1 cellular context compared by ENCODE assay signal in genomic region chr6:158339197-158339596, GRCh38.
TF ChIP-seq lines count a peak whose summit lies in the region.
"Not testable (repeated sequence)": the region's sequence is repeated elsewhere in the genome, so short reads cannot be mapped to it uniquely, and the experiment has no call there.

No MANE protein-coding gene starts in this region.

TF ChIP-seq in HepG2, 621 proteins besides CTCF, POLR2A, EP300 and RAD21 (continued from another document):
- peak; percentile 69; the same call in 1 of the 2 replicates for TF ChIP-seq ZNF280D (CRISPR knock-in tag; IDR thresholded peaks at IDR 0.05)
- TF ChIP-seq PAXIP1 (CRISPR knock-in tag; conservative IDR thresholded peaks at IDR 0.05), result peak; percentile 72
- peak; percentile 74; the same call in 1 of the 2 replicates for TF ChIP-seq HOXA3 (CRISPR knock-in tag; IDR thresholded peaks at IDR 0.05)
- peak; percentile 31; the same call in 1 of the 2 replicates for TF ChIP-seq ZNF740 (CRISPR knock-in tag; IDR thresholded peaks at IDR 0.05)
- TF ChIP-seq ZBTB25 (CRISPR knock-in tag; IDR thresholded peaks at IDR 0.05), result 0 out of 2 replicates have a peak, but pooled peaks have one; percentile 29
- peak; percentile 77; the same call in 1 of the 2 replicates for TF ChIP-seq RXRB (CRISPR knock-in tag; IDR thresholded peaks at IDR 0.05; ENCODE audit: borderline replicate concordance)
- peak; percentile 57 for TF ChIP-seq HDAC1 (CRISPR knock-in tag; IDR thresholded peaks at IDR 0.05)
- TF ChIP-seq JUN (CRISPR knock-in tag; IDR thresholded peaks at IDR 0.05), result 0 out of 2 replicates have a peak, but pooled peaks have one; percentile 29
- 0 out of 2 replicates have a peak, but pooled peaks have one; percentile 40 for TF ChIP-seq ZNF430 (CRISPR knock-in tag; IDR thresholded peaks at IDR 0.05)
- TF ChIP-seq SOX5 (CRISPR knock-in tag; IDR thresholded peaks at IDR 0.05; ENCODE audit: borderline replicate concordance), result peak; percentile 47; the same call in 1 of the 2 replicates
- TF ChIP-seq MED1 (CRISPR knock-in tag; IDR thresholded peaks at IDR 0.05), result peak; percentile 61
- TF ChIP-seq ZMYM3 (CRISPR knock-in tag; IDR thresholded peaks at IDR 0.05), result peak; percentile 53; the same call in 1 of the 2 replicates
- 0 out of 2 replicates have a peak, but pooled peaks have one; percentile 49 for TF ChIP-seq ERF (CRISPR knock-in tag; IDR thresholded peaks at IDR 0.05)
- TF ChIP-seq FOXP1, SOX6 (IDR thresholded peaks at IDR 0.05): not testable (repeated sequence)
- peak; percentile 40; the same call in 1 of the 2 replicates for TF ChIP-seq FOXP1 (CRISPR knock-in tag; IDR thresholded peaks at IDR 0.05)
- peak; percentile 11; the same call in 1 of the 2 replicates for TF ChIP-seq MIER2 (CRISPR knock-in tag; IDR thresholded peaks at IDR 0.05)
- TF ChIP-seq POGZ (CRISPR knock-in tag; IDR thresholded peaks at IDR 0.05), result peak; percentile 96
- 0 out of 2 replicates have a peak, but pooled peaks have one; percentile 56 for TF ChIP-seq SALL2 (CRISPR knock-in tag; IDR thresholded peaks at IDR 0.05)
- TF ChIP-seq BHLHE40 (IDR thresholded peaks at IDR 0.05; ENCODE audit: low read length), result 0 out of 2 replicates have a peak, but pooled peaks have one; percentile 25
- TF ChIP-seq MTA1 (CRISPR knock-in tag; IDR thresholded peaks at IDR 0.05; ENCODE audit: borderline replicate concordance), result peak; percentile 58; the same call in 1 of the 2 replicates
- peak; percentile 51; the same call in 1 of the 2 replicates for TF ChIP-seq HMG20A (CRISPR knock-in tag; IDR thresholded peaks at IDR 0.05; ENCODE audit: borderline replicate concordance)
- TF ChIP-seq ZBED4 (CRISPR knock-in tag; IDR thresholded peaks at IDR 0.05; ENCODE audit: borderline replicate concordance), result 0 out of 2 replicates have a peak, but pooled peaks have one; percentile 32
- TF ChIP-seq TBX3 (IDR thresholded peaks at IDR 0.05; ENCODE audit: borderline replicate concordance), result peak; percentile 70; the same call in 1 of the 2 replicates
- TF ChIP-seq PHF21A (CRISPR knock-in tag; IDR thresholded peaks at IDR 0.05), result peak; percentile 81
- peak; percentile 75 for TF ChIP-seq TBX2 (CRISPR knock-in tag; IDR thresholded peaks at IDR 0.05; ENCODE audit: borderline replicate concordance)
- TF ChIP-seq FOXK1 (CRISPR knock-in tag; IDR thresholded peaks at IDR 0.05; ENCODE audit: borderline replicate concordance, low read depth), result peak; percentile 39; the same call in 1 of the 2 replicates
- TF ChIP-seq NCOA2 (CRISPR knock-in tag; IDR thresholded peaks at IDR 0.05), result peak; percentile 72
- TF ChIP-seq RERE (CRISPR knock-in tag; IDR thresholded peaks at IDR 0.05; ENCODE audit: low read depth), result peak; percentile 41; the same call in 1 of the 2 replicates
- TF ChIP-seq ESRRA (CRISPR knock-in tag; IDR thresholded peaks at IDR 0.05; ENCODE audit: low read depth), result peak; percentile 98
- peak; percentile 47; the same call in 1 of the 2 replicates for TF ChIP-seq THAP11 (CRISPR knock-in tag; IDR thresholded peaks at IDR 0.05)
- peak; percentile 37; the same call in 1 of the 2 replicates for TF ChIP-seq SIX4 (CRISPR knock-in tag; IDR thresholded peaks at IDR 0.05)
- peak; percentile 81 for TF ChIP-seq TCF7 (IDR thresholded peaks at IDR 0.05; ENCODE audit: low read depth)
- peak; percentile 92 for TF ChIP-seq SOX6 (CRISPR knock-in tag; IDR thresholded peaks at IDR 0.05)
TF ChIP-seq in HepG2: peak in this region for 116; not testable (repeated sequence) for 505.
